Comparison of ENCODE assay signal across 12 cellular contexts in the genomic region with DNA sequence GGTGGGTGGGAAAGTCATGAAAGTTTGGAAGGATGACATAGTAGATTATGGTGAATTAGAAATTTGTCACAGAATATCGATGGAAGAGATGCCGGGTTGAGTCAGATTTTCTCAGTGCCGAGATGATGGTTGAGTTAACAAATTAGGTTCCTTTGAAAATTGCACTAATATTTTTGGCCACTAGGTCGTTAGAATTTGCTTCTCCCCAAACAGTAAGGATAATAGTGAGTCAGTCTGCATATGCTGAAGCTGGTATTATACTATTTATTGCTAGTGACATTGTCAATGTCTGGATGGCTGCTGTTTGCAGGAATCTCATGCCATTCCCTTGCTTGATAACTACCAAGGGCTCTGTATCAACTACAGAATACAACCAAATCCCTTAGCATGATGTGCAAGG. TPM values are rescaled to one million over a fixed set of nuclear protein-coding genes. Genes with fewer than 3 reads are reported as not detected.
DNase-seq lines count a peak whose midpoint lies in the region; ATAC-seq, FAIRE-seq and TF ChIP-seq lines count a peak whose summit lies in the region.
"Had no signal": no experiment of that assay in that cellular context is flagged by ENCODE, and none has a peak within 500 bp of the region (broad histone marks: within the 10 kb centered on the region; RNA-seq: fewer than 3 reads in every experiment).

No MANE protein-coding gene starts in this region.

- H3K4me3 Mint-ChIP-seq in activated naive CD8-positive, alpha-beta T cell treated with anti-CD3 and anti-CD28 coated beads, Interleukin-2, amount 50 U/mL, for 24 hours, result no peak overlapping the region
- H3K4me3 Mint-ChIP-seq in activated naive CD8-positive, alpha-beta T cell treated with anti-CD3 and anti-CD28 coated beads for 36 hours, result no peak overlapping the region
- H3K4me3 Mint-ChIP-seq in type B pancreatic cell, result no peak overlapping the region
- no peak overlapping the region for H3K4me3 Mint-ChIP-seq in activated T-cell treated with anti-CD3 and anti-CD28 coated beads, Interleukin-2, amount 50 U/mL, for 72 hours
- no peak overlapping the region for H3K4me3 Mint-ChIP-seq in naive thymus-derived CD4-positive, alpha-beta T cell
- H3K4me3 Mint-ChIP-seq: stimulated activated naive CD8-positive, alpha-beta T cell treated with anti-CD3 and anti-CD28 coated beads, Interleukin-15, Interleukin-2, amounts not matched to agents 100 ng/mL and 50 ng/mL, for 24 hours had no signal

- no peak overlapping the region for H3K27ac Mint-ChIP-seq in activated naive CD8-positive, alpha-beta T cell treated with anti-CD3 and anti-CD28 coated beads, Interleukin-2, amount 50 U/mL, for 24 hours
- no peak overlapping the region for H3K27ac Mint-ChIP-seq in activated naive CD8-positive, alpha-beta T cell treated with anti-CD3 and anti-CD28 coated beads for 36 hours
- no peak overlapping the region for H3K27ac Mint-ChIP-seq in type B pancreatic cell
- H3K27ac Mint-ChIP-seq in activated T-cell treated with anti-CD3 and anti-CD28 coated beads, Interleukin-2, amount 50 U/mL, for 72 hours, result no peak overlapping the region
- H3K27ac Mint-ChIP-seq in naive thymus-derived CD4-positive, alpha-beta T cell, result peak overlapping the region in 1 of 9 donors; percentile 7
- H3K27ac Mint-ChIP-seq: stimulated activated naive CD8-positive, alpha-beta T cell treated with anti-CD3 and anti-CD28 coated beads, Interleukin-15, Interleukin-2, amounts not matched to agents 100 ng/mL and 50 ng/mL, for 24 hours had no signal

- H3K79me2 ChIP-seq in MM.1S (ENCODE audit: low read length) (no peaks in the 10 kb centered on the region), endothelial cell of umbilical vein (ENCODE audit: control insufficient read depth, insufficient read depth, low read length) (no peaks in the 10 kb centered on the region)

- ATAC-seq in activated naive CD8-positive, alpha-beta T cell treated with anti-CD3 and anti-CD28 coated beads, Interleukin-2, amount 50 U/mL, for 24 hours, result peak; percentile 24
- ATAC-seq in activated T-cell treated with anti-CD3 and anti-CD28 coated beads, Interleukin-2, amount 50 U/mL, for 72 hours (replicated peaks in 1 of 2), result no peak
- ATAC-seq in naive thymus-derived CD4-positive, alpha-beta T cell, result no peak

- TF ChIP-seq CTCF in MM.1S (IDR thresholded peaks at IDR 0.05; ENCODE audit: low read length) (peak; percentile 49), endothelial cell of umbilical vein (IDR thresholded peaks at IDR 0.05; ENCODE audit: extremely low read depth in 1 of 2, insufficient read depth in 1 of 2, low read depth in 1 of 2, low read length in 2 of 2) (peak; percentile 15 to 20), type B pancreatic cell (conservative IDR thresholded peaks at IDR 0.05) (peak; percentile 64)

- TF ChIP-seq POLR2A in endothelial cell of umbilical vein (IDR thresholded peaks at IDR 0.05; ENCODE audit: low read depth, low read length), result no peak

- H3K4me1 Mint-ChIP-seq in activated naive CD8-positive, alpha-beta T cell treated with anti-CD3 and anti-CD28 coated beads, Interleukin-2, amount 50 U/mL, for 24 hours, result no peaks in the 10 kb centered on the region
- H3K4me1 Mint-ChIP-seq in activated naive CD8-positive, alpha-beta T cell treated with anti-CD3 and anti-CD28 coated beads for 36 hours, result peaks cover under 1% of the 10 kb centered on the region
- H3K4me1 Mint-ChIP-seq in type B pancreatic cell (ENCODE audit: unreplicated experiment), result no peaks in the 10 kb centered on the region
- no peaks in the 10 kb centered on the region for H3K4me1 Mint-ChIP-seq in activated T-cell treated with anti-CD3 and anti-CD28 coated beads, Interleukin-2, amount 50 U/mL, for 72 hours (ENCODE audit: low read depth)
- no peaks in the 10 kb centered on the region for H3K4me1 Mint-ChIP-seq in naive thymus-derived CD4-positive, alpha-beta T cell

- intact Hi-C loops in endothelial cell of umbilical vein (cut with micrococcal nuclease), result no loop called here
- intact Hi-C loops in naive thymus-derived CD4-positive, alpha-beta T cell (cut with micrococcal nuclease), result no loop called here

- no peaks in the 10 kb centered on the region for H3K9me3 ChIP-seq in MM.1S (replicated peaks; ENCODE audit: insufficient read depth, low read length)
- H3K9me3 ChIP-seq in endothelial cell of umbilical vein (replicated peaks; ENCODE audit: control insufficient read depth, insufficient read depth, low read length), result no peaks in the 10 kb centered on the region
- no peaks in the 10 kb centered on the region for H3K9me3 ChIP-seq in naive thymus-derived CD4-positive, alpha-beta T cell (ENCODE audit: control insufficient read depth in 2 of 3, low read length in 3 of 3)
- H3K9me3 ChIP-seq: prostate gland had no signal

- no peaks in the 10 kb centered on the region for H3K36me3 Mint-ChIP-seq in activated naive CD8-positive, alpha-beta T cell treated with anti-CD3 and anti-CD28 coated beads, Interleukin-2, amount 50 U/mL, for 24 hours (ENCODE audit: low read depth)
- no peaks in the 10 kb centered on the region for H3K36me3 Mint-ChIP-seq in activated naive CD8-positive, alpha-beta T cell treated with anti-CD3 and anti-CD28 coated beads for 36 hours
- H3K36me3 Mint-ChIP-seq in type B pancreatic cell, result no peaks in the 10 kb centered on the region
- H3K36me3 Mint-ChIP-seq in activated T-cell treated with anti-CD3 and anti-CD28 coated beads, Interleukin-2, amount 50 U/mL, for 72 hours (ENCODE audit: insufficient read depth in 2 of 2), result no peaks in the 10 kb centered on the region
- H3K36me3 Mint-ChIP-seq in naive thymus-derived CD4-positive, alpha-beta T cell, result no peaks in the 10 kb centered on the region

- H2AFZ ChIP-seq in MM.1S (ENCODE audit: low read length) (no peak overlapping the region), endothelial cell of umbilical vein (ENCODE audit: low read depth, low read length) (no peak overlapping the region)

- CTCF ChIA-PET in endothelial cell of umbilical vein (lab: Charles Lee), result interaction anchor here (1.3 kb wide), 2 partner anchors 679 to 879 kb away, joined by 3 to 5 read pairs; no protein-coding TSS in a partner anchor
- CTCF ChIA-PET in naive thymus-derived CD4-positive, alpha-beta T cell (lab: Charles Lee), result no interaction called here

- no peak for FAIRE-seq in endothelial cell of umbilical vein (lab: Jason Lieb, UNC)

- dilution Hi-C loops in endothelial cell of umbilical vein (cut with MboI; ENCODE audit: extremely low pct_ligation_motif_present, low sequenced_read_pairs), result no loop called here

- H3K27me3 ChIP-seq in MM.1S (replicated peaks; ENCODE audit: insufficient read depth, low read length) (no peaks in the 10 kb centered on the region), endothelial cell of umbilical vein (ENCODE audit: control insufficient read depth in 2 of 2, insufficient read depth in 2 of 2, low read length in 2 of 2) (peaks cover 1 to 16% of the 10 kb centered on the region in 2 experiments)
- no peaks in the 10 kb centered on the region for H3K27me3 ChIP-seq in naive thymus-derived CD4-positive, alpha-beta T cell (ENCODE audit: control insufficient read depth in 2 of 2, insufficient read depth in 2 of 2, low read length in 2 of 2)

- no peaks in the 10 kb centered on the region for H3K9me3 Mint-ChIP-seq in activated naive CD8-positive, alpha-beta T cell treated with anti-CD3 and anti-CD28 coated beads, Interleukin-2, amount 50 U/mL, for 24 hours
- no peaks in the 10 kb centered on the region for H3K9me3 Mint-ChIP-seq in activated naive CD8-positive, alpha-beta T cell treated with anti-CD3 and anti-CD28 coated beads for 36 hours
- H3K9me3 Mint-ChIP-seq in type B pancreatic cell, result no peaks in the 10 kb centered on the region
- no peaks in the 10 kb centered on the region for H3K9me3 Mint-ChIP-seq in activated T-cell treated with anti-CD3 and anti-CD28 coated beads, Interleukin-2, amount 50 U/mL, for 72 hours
- peaks cover 0 to 4% (median 0%) of the 10 kb centered on the region in 11 donors for H3K9me3 Mint-ChIP-seq in naive thymus-derived CD4-positive, alpha-beta T cell
- H3K9me3 Mint-ChIP-seq: stimulated activated naive CD8-positive, alpha-beta T cell treated with anti-CD3 and anti-CD28 coated beads, Interleukin-15, Interleukin-2, amounts not matched to agents 100 ng/mL and 50 ng/mL, for 24 hours had no signal

- no peak overlapping the region for H3K27ac ChIP-seq in MM.1S (ENCODE audit: low read length)
- no peak overlapping the region for H3K27ac ChIP-seq in endothelial cell of umbilical vein (ENCODE audit: insufficient read depth, low read depth, low read length)
- no peak overlapping the region for H3K27ac ChIP-seq in naive thymus-derived CD4-positive, alpha-beta T cell (ENCODE audit: low read depth, low read length)
- H3K27ac ChIP-seq: prostate gland had no signal

- BruUV-seq in endothelial cell of umbilical vein (replicated peaks; lab: Mats Ljungman, UMichigan), result no TSS peak

- H3K9ac ChIP-seq in MM.1S (ENCODE audit: low read length) (no peak overlapping the region), endothelial cell of umbilical vein (replicated peaks; ENCODE audit: extremely low read depth, insufficient read depth, low read length) (no peak overlapping the region)

- H3K9me2 ChIP-seq in MM.1S (replicated peaks; ENCODE audit: insufficient read depth, low read length), result no peaks in the 10 kb centered on the region

- H4K20me1 ChIP-seq in MM.1S (ENCODE audit: insufficient read depth, low read length) (no peaks in the 10 kb centered on the region), endothelial cell of umbilical vein (replicated peaks; ENCODE audit: control insufficient read depth, extremely low read depth, insufficient read depth, low read length) (no peaks in the 10 kb centered on the region)

- no peaks in the 10 kb centered on the region for H3K4me1 ChIP-seq in MM.1S (ENCODE audit: low read length)
- H3K4me1 ChIP-seq in endothelial cell of umbilical vein (ENCODE audit: control insufficient read depth, extremely low read depth, insufficient read depth, low read length), result peaks cover 12% of the 10 kb centered on the region
- H3K4me1 ChIP-seq in naive thymus-derived CD4-positive, alpha-beta T cell (ENCODE audit: control insufficient read depth in 2 of 2, insufficient read depth in 2 of 2, low read length in 2 of 2), result no peaks in the 10 kb centered on the region
- H3K4me1 ChIP-seq: prostate gland had no signal

- H3F3A ChIP-seq in MM.1S (ENCODE audit: insufficient read depth, low read length), result no peaks in the 10 kb centered on the region

- peaks cover 23% of the 10 kb centered on the region for H3K27me3 Mint-ChIP-seq in activated naive CD8-positive, alpha-beta T cell treated with anti-CD3 and anti-CD28 coated beads, Interleukin-2, amount 50 U/mL, for 24 hours
- peaks cover 45% of the 10 kb centered on the region for H3K27me3 Mint-ChIP-seq in activated naive CD8-positive, alpha-beta T cell treated with anti-CD3 and anti-CD28 coated beads for 36 hours
- peaks cover 23% of the 10 kb centered on the region for H3K27me3 Mint-ChIP-seq in type B pancreatic cell
- peaks cover 29% of the 10 kb centered on the region for H3K27me3 Mint-ChIP-seq in activated T-cell treated with anti-CD3 and anti-CD28 coated beads, Interleukin-2, amount 50 U/mL, for 72 hours (ENCODE audit: low read depth)
- H3K27me3 Mint-ChIP-seq in naive thymus-derived CD4-positive, alpha-beta T cell, result peaks cover 13 to 48% (median 42%) of the 10 kb centered on the region in 5 donors

- POLR2A ChIA-PET in endothelial cell of umbilical vein (lab: Charles Lee), result no interaction called here
- POLR2A ChIA-PET in naive thymus-derived CD4-positive, alpha-beta T cell (lab: Charles Lee), result no interaction called here

- no peaks in the 10 kb centered on the region for H3K36me3 ChIP-seq in MM.1S (replicated peaks; ENCODE audit: insufficient read depth, low read length)
- H3K36me3 ChIP-seq in endothelial cell of umbilical vein (ENCODE audit: control insufficient read depth in 2 of 2, extremely low read depth in 1 of 2, insufficient read depth in 2 of 2, low read length in 2 of 2), result no peaks in the 10 kb centered on the region
- no peaks in the 10 kb centered on the region for H3K36me3 ChIP-seq in naive thymus-derived CD4-positive, alpha-beta T cell (ENCODE audit: control insufficient read depth in 2 of 3, insufficient read depth in 3 of 3, low read length in 3 of 3)
- H3K36me3 ChIP-seq: prostate gland had no signal

- H3K4me3 ChIP-seq in MM.1S (ENCODE audit: low read length) (no peak overlapping the region), endothelial cell of umbilical vein (replicated peaks in 1 of 3; ENCODE audit: insufficient read depth in 1 of 3, low read depth in 1 of 3, low read length in 3 of 3) (no peak overlapping the region)
- H3K4me3 ChIP-seq in naive thymus-derived CD4-positive, alpha-beta T cell (ENCODE audit: low read length), result no peak overlapping the region
- H3K4me3 ChIP-seq: prostate gland had no signal

- no peak for DNase-seq in activated naive CD8-positive, alpha-beta T cell treated with anti-CD3 and anti-CD28 coated beads, Interleukin-2, amount 50 U/mL, for 24 hours
- DNase-seq in activated naive CD8-positive, alpha-beta T cell treated with anti-CD3 and anti-CD28 coated beads for 36 hours, result no peak
- peak; percentile 42 for DNase-seq in MM.1S
- peak; percentile 18 for DNase-seq in endothelial cell of umbilical vein (ENCODE audit: low read depth, low spot score)
- no peak for DNase-seq in type B pancreatic cell (ENCODE audit: extremely low spot score, unreplicated experiment)
- no peak for DNase-seq in NCI-H187 treated with DMSO at 0.1 percent for 48 hours (lab: John Stamatoyannopoulos, UW)
- no peak for DNase-seq in activated T-cell treated with anti-CD3 and anti-CD28 coated beads, Interleukin-2, amount 50 U/mL, for 72 hours
- DNase-seq in naive thymus-derived CD4-positive, alpha-beta T cell, result no peak
- DNase-seq: COR-L47, NCI-H524 treated with DMSO at 0.1 percent for 48 hours had no signal

- no peaks in the 10 kb centered on the region for H3K9me1 ChIP-seq in endothelial cell of umbilical vein (replicated peaks; ENCODE audit: control insufficient read depth, extremely low read depth, insufficient read depth, low read length)

- H3K4me2 ChIP-seq in MM.1S (ENCODE audit: low read depth, low read length), result no peak overlapping the region
- H3K4me2 ChIP-seq in endothelial cell of umbilical vein (ENCODE audit: insufficient read depth, low read length), result no peak overlapping the region

RNA-seq across cellular contexts. Expression of gene MINDY3, which starts 37.7 kb away (rescaled TPM):
- total RNA-seq in activated naive CD8-positive, alpha-beta T cell treated with anti-CD3 and anti-CD28 coated beads for 36 hours, result 10 to 100 TPM; 17.7 to 18.0 TPM
- 20.2 and 21.2 TPM in 2 replicates for total RNA-seq in endothelial cell of umbilical vein
- 5.4 and 7.5 TPM in 2 replicates for polyA plus RNA-seq in endothelial cell of umbilical vein
- polyA plus RNA-seq in endothelial cell of umbilical vein (2011; cell fraction: cytosol; rRNA removed), result 6.6 and 6.9 TPM in 2 replicates
- polyA plus RNA-seq in endothelial cell of umbilical vein (2011; cell fraction: nucleus; rRNA removed), result 26.0 and 33.9 TPM in 2 replicates
- 15.3 and 23.5 TPM in 2 replicates for polyA plus RNA-seq in endothelial cell of umbilical vein (2012)
- 5.1 and 6.0 TPM in 2 replicates for polyA minus RNA-seq in endothelial cell of umbilical vein
- 5.5 TPM for polyA minus RNA-seq in endothelial cell of umbilical vein (2011; cell fraction: cytosol; rRNA and poly(A)+ RNA removed)
- 22.6 and 24.1 TPM in 2 replicates for polyA minus RNA-seq in endothelial cell of umbilical vein (2011; cell fraction: nucleus; rRNA and poly(A)+ RNA removed)
- total RNA-seq in type B pancreatic cell (ENCODE audit: low replicate concordance), result 26.3 and 27.0 TPM in 2 replicates
- 10 to 100 TPM; 13.8 to 19.4 TPM for total RNA-seq in activated T-cell treated with anti-CD3 and anti-CD28 coated beads, Interleukin-2, amount 50 U/mL, for 72 hours
- 10 to 100 TPM; 21.4 to 43.8 (median 37.4) TPM for total RNA-seq in naive thymus-derived CD4-positive, alpha-beta T cell
- 1 to 10 TPM; 3.6 to 4.2 TPM for polyA plus RNA-seq in naive thymus-derived CD4-positive, alpha-beta T cell

Comparison
In these comparisons a context has a peak if more than half of its experiments do, and no peak if none do; other contexts are left out.
1. DNase-seq: peak in MM.1S (single experiment) and endothelial cell of umbilical vein (single experiment); none in activated naive CD8-positive, alpha-beta T cell treated with anti-CD3 and anti-CD28 coated beads, Interleukin-2, amount 50 U/mL, for 24 hours (single experiment), activated naive CD8-positive, alpha-beta T cell treated with anti-CD3 and anti-CD28 coated beads for 36 hours (single experiment), type B pancreatic cell (single experiment), NCI-H187 treated with DMSO at 0.1 percent for 48 hours (single experiment), activated T-cell treated with anti-CD3 and anti-CD28 coated beads, Interleukin-2, amount 50 U/mL, for 72 hours (0 of 2) and naive thymus-derived CD4-positive, alpha-beta T cell (0 of 9).
2. Peak in every context shown above with its lines, with median percentiles within 50 percentile points of each other: CTCF ChIP-seq.